In the genomic region with DNA sequence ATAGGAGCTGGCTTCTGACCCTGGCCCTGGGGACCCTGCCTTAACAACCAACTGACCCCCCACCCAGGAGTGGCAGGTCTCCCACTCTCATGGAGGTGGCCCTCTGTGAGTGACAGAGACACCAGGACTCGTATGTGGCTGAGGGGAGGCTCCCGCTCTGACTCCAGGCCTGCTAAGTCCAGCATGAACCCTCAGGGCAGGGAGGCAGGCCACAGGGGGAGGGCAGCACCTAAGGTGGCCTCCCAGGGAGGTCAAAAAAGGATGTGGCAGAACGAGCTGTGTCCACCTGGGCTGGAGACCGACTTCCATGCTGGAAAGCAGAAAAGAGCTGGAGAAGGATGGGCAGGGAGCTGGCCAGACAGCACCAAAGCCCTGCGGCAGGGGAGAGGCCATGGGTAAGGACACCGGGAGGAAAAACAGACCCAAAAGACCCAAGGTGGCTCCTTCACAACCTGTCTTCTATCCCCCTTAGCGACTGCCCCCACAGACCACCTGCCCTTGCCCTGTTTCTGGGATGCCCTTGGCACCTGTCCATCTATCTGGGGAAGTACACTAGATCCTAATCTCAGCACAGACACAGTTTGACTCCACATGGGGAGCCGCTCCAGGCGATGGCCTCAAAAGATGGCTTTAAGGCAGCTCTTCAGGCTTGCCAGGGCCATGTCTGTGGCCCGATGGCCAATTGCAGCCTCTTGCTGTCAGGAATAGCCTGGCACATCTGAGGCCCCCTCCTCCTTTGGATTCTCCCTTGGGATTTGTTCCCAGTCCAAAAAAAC, we compare ENCODE assay signal across 14 cellular contexts. TPM values are rescaled to one million over a fixed set of nuclear protein-coding genes. Genes with fewer than 3 reads are reported as not detected.
DNase-seq lines count a peak whose midpoint lies in the region; ATAC-seq and TF ChIP-seq lines count a peak whose summit lies in the region.
"Had no signal": no experiment of that assay in that cellular context is flagged by ENCODE, and none has a peak within 500 bp of the region (broad histone marks: within the 10 kb centered on the region; RNA-seq: fewer than 3 reads in every experiment).

No MANE protein-coding gene starts in this region.

- H3K4me1 ChIP-seq in OCI-LY7 (ENCODE audit: insufficient read depth, low read length, poor library complexity, severe bottlenecking) = peaks cover 64% of the 10 kb centered on the region
- H3K4me1 ChIP-seq in PC-9 (replicated peaks; ENCODE audit: insufficient read depth) = peaks cover 22% of the 10 kb centered on the region

- peak overlapping the region; percentile 95 for H3K27ac Mint-ChIP-seq in activated CD4-positive, alpha-beta T cell treated with anti-CD3 and anti-CD28 coated beads for 36 hours
- peak overlapping the region; percentile 12 for H3K27ac Mint-ChIP-seq in chondrocyte (ENCODE audit: unreplicated experiment)

- peaks cover 42% of the 10 kb centered on the region for H3K36me3 ChIP-seq in OCI-LY7 (ENCODE audit: insufficient read depth, low read length)
- 0 out of 2 replicates have a peak, but pooled peaks cover 1% of the 10 kb centered on the region for H3K36me3 ChIP-seq in PC-9 (ENCODE audit: low read depth)

- H3F3A ChIP-seq in PC-9 (ENCODE audit: insufficient read depth, low read depth) = peaks cover 21% of the 10 kb centered on the region; the same call in 1 of the 2 replicates

- no peaks in the 10 kb centered on the region for H3K27me3 ChIP-seq in PC-9 (ENCODE audit: insufficient read depth, low read depth)

- no peaks in the 10 kb centered on the region for H3K9me2 ChIP-seq in OCI-LY7 (ENCODE audit: insufficient read depth, low read length)
- H3K9me2 ChIP-seq in PC-9 (ENCODE audit: insufficient read depth) = no peaks in the 10 kb centered on the region

- TF ChIP-seq CTCF in OCI-LY7 (conservative IDR thresholded peaks at IDR 0.05; ENCODE audit: low read length) (no peak), chondrocyte (IDR thresholded peaks at IDR 0.05) (no peak), PC-9 (conservative IDR thresholded peaks at IDR 0.05) (no peak)

- H3K4me3 ChIP-seq in OCI-LY7 (ENCODE audit: low read depth, low read length, poor library complexity, severe bottlenecking) (no peak overlapping the region), skin epidermis (no peak overlapping the region), PC-9 (no peak overlapping the region)
- H3K4me3 ChIP-seq: A549, SK-N-MC had no signal

- H3K79me2 ChIP-seq in OCI-LY7 (ENCODE audit: insufficient read depth, low read depth, low read length) = peaks cover 93% of the 10 kb centered on the region
- H3K79me2 ChIP-seq in PC-9 (ENCODE audit: low read depth) = peaks cover 97% of the 10 kb centered on the region

- ATAC-seq in activated CD4-positive, alpha-beta T cell treated with anti-CD3 and anti-CD28 coated beads for 36 hours = no peak
- no peak for ATAC-seq in GM18520 (IDR thresholded peaks at IDR 0.05; ENCODE audit: unreplicated experiment)
- ATAC-seq: A549 had no signal

- H3K4me3 Mint-ChIP-seq in activated CD4-positive, alpha-beta T cell treated with anti-CD3 and anti-CD28 coated beads for 36 hours = no peak overlapping the region
- no peak overlapping the region for H3K4me3 Mint-ChIP-seq in chondrocyte (ENCODE audit: unreplicated experiment)
- H3K4me3 Mint-ChIP-seq: nephron progenitor cell had no signal

- no peaks in the 10 kb centered on the region for H3K9me3 ChIP-seq in OCI-LY7 (ENCODE audit: low read length)
- H3K9me3 ChIP-seq in PC-9 (ENCODE audit: insufficient read depth, low read depth) = no peaks in the 10 kb centered on the region
- H3K9me3 ChIP-seq: A549 had no signal

- H3K4me1 Mint-ChIP-seq in activated CD4-positive, alpha-beta T cell treated with anti-CD3 and anti-CD28 coated beads for 36 hours = peaks cover 62% of the 10 kb centered on the region
- peaks cover 68% of the 10 kb centered on the region for H3K4me1 Mint-ChIP-seq in chondrocyte (ENCODE audit: low read depth)

- peaks cover 9% of the 10 kb centered on the region for H3K36me3 Mint-ChIP-seq in activated CD4-positive, alpha-beta T cell treated with anti-CD3 and anti-CD28 coated beads for 36 hours (ENCODE audit: low read depth)
- peaks cover 3% of the 10 kb centered on the region for H3K36me3 Mint-ChIP-seq in chondrocyte (ENCODE audit: low read depth)

- DNase-seq in activated CD4-positive, alpha-beta T cell treated with anti-CD3 and anti-CD28 coated beads for 36 hours = no peak
- DNase-seq in activated CD4-positive, alpha-beta T cell treated with anti-CD3 and anti-CD28 coated beads for 4 hours = no peak
- no peak for DNase-seq in OCI-LY7 (ENCODE audit: low spot score)
- no peak for DNase-seq in chondrocyte (ENCODE audit: low spot score)
- DNase-seq in PC-9 = no peak
- DNase-seq in MV-4-11 (lab: John Stamatoyannopoulos, UW) = no peak
- DNase-seq: NCI-H524; nephron progenitor cell; stimulated activated CD4-positive, alpha-beta T cell treated with anti-CD3 and anti-CD28 coated beads, Interleukin-15, amount 100 ng/mL, for 24 hours; stimulated activated naive CD4-positive, alpha-beta T cell treated with Interleukin-2 at 50 U/mL for 16 hours had no signal

- no peaks in the 10 kb centered on the region for H3K9me3 Mint-ChIP-seq in activated CD4-positive, alpha-beta T cell treated with anti-CD3 and anti-CD28 coated beads for 36 hours (ENCODE audit: low read depth)
- no peaks in the 10 kb centered on the region for H3K9me3 Mint-ChIP-seq in chondrocyte (ENCODE audit: low read depth)
- H3K9me3 Mint-ChIP-seq: nephron progenitor cell had no signal

- peaks cover 11% of the 10 kb centered on the region for H4K20me1 ChIP-seq in OCI-LY7 (ENCODE audit: insufficient read depth, low read length)
- H4K20me1 ChIP-seq in PC-9 (ENCODE audit: insufficient read depth) = peaks cover 91% of the 10 kb centered on the region

- CTCF ChIA-PET in activated CD4-positive, alpha-beta T cell treated with anti-CD3 and anti-CD28 coated beads for 36 hours (lab: Charles Lee) = interaction anchor here (0.6 to 0.7 kb wide), 2 partner anchors 96 to 869 kb away, joined by 4 read pairs; no protein-coding TSS in a partner anchor
- CTCF ChIA-PET in OCI-LY7 (lab: Charles Lee; ENCODE audit: unreplicated experiment) = no interaction called here
- CTCF ChIA-PET in PC-9 (lab: Charles Lee) = no interaction called here

- H2AFZ ChIP-seq in OCI-LY7 (ENCODE audit: low read length) (no peak overlapping the region), PC-9 (no peak overlapping the region)

- intact Hi-C loops in activated CD4-positive, alpha-beta T cell treated with anti-CD3 and anti-CD28 coated beads for 36 hours (cut with DNase I, micrococcal nuclease) = loop anchor here in 1 of 2 experiments (10.0 kb wide), 1 partner anchor 492 kb away; the partner anchor contains the start of genes HAUS8 and MYO9B
- intact Hi-C loops in OCI-LY7 (cut with micrococcal nuclease; ENCODE audit: unreplicated experiment) = no loop called here
- intact Hi-C loops in PC-9 (cut with micrococcal nuclease; ENCODE audit: unreplicated experiment) = no loop called here

- no TSS peak for BruUV-seq in OCI-LY7 (replicated peaks; lab: Mats Ljungman, UMichigan)
- no TSS peak for BruUV-seq in PC-9 (replicated peaks; lab: Mats Ljungman, UMichigan)

- H3K27ac ChIP-seq in OCI-LY7 (ENCODE audit: low read depth, low read length, poor library complexity, severe bottlenecking) (peak overlapping the region; percentile 97), skin epidermis (peak overlapping the region in 12 of 21 experiments; percentile 16 to 93 (median 60)), PC-9 (no peak overlapping the region)
- H3K27ac ChIP-seq: SK-N-MC had no signal

- H3K4me2 ChIP-seq in OCI-LY7 (ENCODE audit: low read length) = peak overlapping the region; percentile 97
- no peak overlapping the region for H3K4me2 ChIP-seq in PC-9
- H3K4me2 ChIP-seq: A549 had no signal

- POLR2A ChIA-PET in activated CD4-positive, alpha-beta T cell treated with anti-CD3 and anti-CD28 coated beads for 36 hours (lab: Charles Lee) = no interaction called here
- POLR2A ChIA-PET in OCI-LY7 (lab: Charles Lee) (no interaction called here), PC-9 (lab: Charles Lee; ENCODE audit: unreplicated experiment) (no interaction called here)

- H3K27me3 Mint-ChIP-seq in activated CD4-positive, alpha-beta T cell treated with anti-CD3 and anti-CD28 coated beads for 36 hours = no peaks in the 10 kb centered on the region
- no peaks in the 10 kb centered on the region for H3K27me3 Mint-ChIP-seq in chondrocyte (ENCODE audit: low read depth)

RNA-seq across cellular contexts. Expression of gene SLC35E1, which starts 10.5 kb away (rescaled TPM):
- 10 to 100 TPM; 51.5 to 72.1 TPM for total RNA-seq in activated CD4-positive, alpha-beta T cell treated with anti-CD3 and anti-CD28 coated beads for 36 hours
- 17.3 and 21.1 TPM in 2 replicates for total RNA-seq in OCI-LY7 (2014; rRNA removed; shearing (Covaris generic))
- 37.2 and 41.2 TPM in 2 replicates for total RNA-seq in OCI-LY7 (2022)
- total RNA-seq in chondrocyte = 68.1 to 70.0 TPM (median 69.2 TPM) in 3 replicates
- total RNA-seq in PC-9 (2021) = 61.0 and 65.3 TPM in 2 replicates

RNA-seq across cellular contexts. Expression of gene CHERP, which starts 40.4 kb away (rescaled TPM):
- 10 to 100 TPM; 57.9 to 64.8 TPM for total RNA-seq in activated CD4-positive, alpha-beta T cell treated with anti-CD3 and anti-CD28 coated beads for 36 hours
- 14.6 and 15.6 TPM in 2 replicates for total RNA-seq in OCI-LY7 (2014; rRNA removed; shearing (Covaris generic))
- 87.1 and 87.2 TPM in 2 replicates for total RNA-seq in OCI-LY7 (2022)
- 30.1 to 35.2 TPM (median 32.6 TPM) in 3 replicates for total RNA-seq in chondrocyte
- total RNA-seq in PC-9 (2021) = 47.7 and 52.9 TPM in 2 replicates

RNA-seq across cellular contexts. Expression of gene MED26, which starts 45.3 kb away (rescaled TPM):
- 10 to 100 TPM; 13.6 to 14.5 TPM for total RNA-seq in activated CD4-positive, alpha-beta T cell treated with anti-CD3 and anti-CD28 coated beads for 36 hours
- 17.2 and 19.4 TPM in 2 replicates for total RNA-seq in OCI-LY7 (2014; rRNA removed; shearing (Covaris generic))
- 26.8 and 27.1 TPM in 2 replicates for total RNA-seq in OCI-LY7 (2022)
- total RNA-seq in chondrocyte = 8.7 to 10.6 TPM (median 8.8 TPM) in 3 replicates
- 11.9 and 13.0 TPM in 2 replicates for total RNA-seq in PC-9 (2021)
